In genomic region chr17:39737761-39738567, GRCh38 we compare ENCODE assay signal across 8 cellular contexts. TPM values are rescaled to one million over a fixed set of nuclear protein-coding genes. Genes with fewer than 3 reads are reported as not detected.
DNase-seq lines count a peak whose midpoint lies in the region; ATAC-seq, FAIRE-seq and TF ChIP-seq lines count a peak whose summit lies in the region.

GRB7 (plus strand) TSS chr17:39737938; CDS start chr17:39742302, 4,364 bp downstream.

- peak; percentile 48 to 76 for ATAC-seq in A549
- ATAC-seq in activated T-helper 17 cell treated with anti-CD3 and anti-CD28 coated beads, Interleukin-2, amount 50 U/mL, for 72 hours (replicated peaks): no peak
- ATAC-seq in stimulated activated naive B cell treated with anti-CD40 and anti-IgM and Interleukin-4, amounts not matched to agents 10 μg/mL and 1 μg/mL and 100 μg/mL, for 72 hours (replicated peaks): peak; percentile 43 to 49
- ATAC-seq in GM21528 (IDR thresholded peaks at IDR 0.05; ENCODE audit: low FRiP score, unreplicated experiment): no peak

- H3K9me2 ChIP-seq in Karpas-422 (replicated peaks; ENCODE audit: insufficient read depth, low read length): no peaks in the 10 kb centered on the region

- peak within 1 kb of the TSS; percentile 41 for H3K9ac ChIP-seq in Karpas-422 (ENCODE audit: low read length)
- H3K9ac ChIP-seq in iPS-18a (ENCODE audit: low read length): peak within 1 kb of the TSS; percentile 73

- H3K4me3 ChIP-seq in A549 (peak within 1 kb of the TSS; percentile 63), Karpas-422 (ENCODE audit: low read length) (peak within 1 kb of the TSS; percentile 41; the same call in 1 of the 2 replicates), iPS-18a (ENCODE audit: low read length) (peak within 1 kb of the TSS; percentile 89)

- no peak for TF ChIP-seq RAD21 in A549 (conservative IDR thresholded peaks at IDR 0.05 in 1 of 2, IDR thresholded peaks at IDR 0.05 in 1 of 2)

- H3K27ac ChIP-seq in A549: peak within 1 kb of the TSS; percentile 73 to 87
- H3K27ac ChIP-seq in Karpas-422 (ENCODE audit: low read length): no peak within 1 kb of the TSS
- H3K27ac ChIP-seq in iPS-18a (ENCODE audit: low read length): peak within 1 kb of the TSS; percentile 18

- H3K9me3 ChIP-seq in A549: no peaks in the 10 kb centered on the region
- no peaks in the 10 kb centered on the region for H3K9me3 ChIP-seq in Karpas-422 (ENCODE audit: low read length)
- H3K9me3 ChIP-seq in iPS-18a (ENCODE audit: control insufficient read depth, low read depth, low read length): no peaks in the 10 kb centered on the region

- under 1% methylated on average over 31 of the region's 34 CpGs for WGBS in A549 (ENCODE audit: missing lambda C conversion rate)

- no peak for TF ChIP-seq POLR2A in A549 (IDR thresholded peaks at IDR 0.05; ENCODE audit: low read length)

- peak within 1 kb of the TSS; percentile 99 for H3K4me2 ChIP-seq in A549
- peak within 1 kb of the TSS; percentile 67 for H3K4me2 ChIP-seq in Karpas-422 (ENCODE audit: low read depth, low read length, poor library complexity, severe bottlenecking)

- no peaks in the 10 kb centered on the region for H3K36me3 ChIP-seq in Karpas-422 (ENCODE audit: insufficient read depth, low read length)
- peaks cover 3% of the 10 kb centered on the region for H3K36me3 ChIP-seq in iPS-18a (ENCODE audit: control insufficient read depth, low read depth, low read length)

- H3K4me3 Mint-ChIP-seq in activated T-helper 17 cell treated with anti-CD3 and anti-CD28 coated beads, Interleukin-2, amount 50 U/mL, for 72 hours: peak within 1 kb of the TSS; percentile 52
- peak within 1 kb of the TSS; percentile 78 to 92 for H3K4me3 Mint-ChIP-seq in stimulated activated naive B cell treated with anti-CD40 and anti-IgM and Interleukin-4, amounts not matched to agents 10 μg/mL and 1 μg/mL and 100 μg/mL, for 72 hours

- H3K4me1 ChIP-seq in A549 (peaks cover 40% of the 10 kb centered on the region), Karpas-422 (ENCODE audit: low read length) (peaks cover 18% of the 10 kb centered on the region), iPS-18a (ENCODE audit: control insufficient read depth, low read depth, low read length) (peaks cover 17% of the 10 kb centered on the region)

- no peak for TF ChIP-seq CTCF in A549 (IDR thresholded peaks at IDR 0.05)

- CTCF ChIA-PET in A549 (lab: Yijun Ruan, JAX): interaction anchor here (0.6 to 2.4 kb wide), 4 partner anchors 16 to 158 kb away, joined by 3 to 21 read pairs (median 6); no protein-coding TSS in a partner anchor

- H3K27me3 ChIP-seq in Karpas-422 (ENCODE audit: low read length) (no peaks in the 10 kb centered on the region; the same call in 1 of the 2 replicates), iPS-18a (ENCODE audit: control insufficient read depth, insufficient read depth, low read length) (peaks cover 5% of the 10 kb centered on the region)

- no peak for FAIRE-seq in A549 (lab: Jason Lieb, UNC)

- H3K4me1 Mint-ChIP-seq in activated T-helper 17 cell treated with anti-CD3 and anti-CD28 coated beads, Interleukin-2, amount 50 U/mL, for 72 hours: peaks cover 5% of the 10 kb centered on the region
- H3K4me1 Mint-ChIP-seq in stimulated activated naive B cell treated with anti-CD40 and anti-IgM and Interleukin-4, amounts not matched to agents 10 μg/mL and 1 μg/mL and 100 μg/mL, for 72 hours: peaks cover 27 to 39% of the 10 kb centered on the region in 2 donors

- TF ChIP-seq EP300 in A549 (IDR thresholded peaks at IDR 0.05): no peak

- H4K20me1 ChIP-seq in Karpas-422 (ENCODE audit: insufficient read depth, low read depth, low read length): no peaks in the 10 kb centered on the region

- H2AFZ ChIP-seq in Karpas-422 (ENCODE audit: low read length): peak within 1 kb of the TSS; percentile 62; the same call in 1 of the 2 replicates

- POLR2A ChIA-PET in A549 (lab: Yijun Ruan, JAX): interaction anchor here (2.3 kb wide), 1 partner anchor 8 kb away, joined by 19 read pairs; the partner anchor contains the start of gene MIEN1

- no peak within 1 kb of the TSS for H3K27ac Mint-ChIP-seq in activated T-helper 17 cell treated with anti-CD3 and anti-CD28 coated beads, Interleukin-2, amount 50 U/mL, for 72 hours
- peak within 1 kb of the TSS; percentile 92 for H3K27ac Mint-ChIP-seq in stimulated activated naive B cell treated with anti-CD40 and anti-IgM and Interleukin-4, amounts not matched to agents 10 μg/mL and 1 μg/mL and 100 μg/mL, for 72 hours

- DNase-seq in A549 (ENCODE audit: low read depth in 1 of 2, low spot score in 1 of 2) (peak; percentile 70 to 98), Karpas-422 (no peak), OCI-M2 (lab: John Stamatoyannopoulos, UW; ENCODE audit: unreplicated experiment) (no peak)
- no peak for DNase-seq in stimulated activated naive B cell treated with anti-CD40 and anti-IgM and Interleukin-4, amounts not matched to agents 10 μg/mL and 1 μg/mL and 100 μg/mL, for 72 hours
- DNase-seq in stimulated activated CD4-positive, alpha-beta T cell treated with anti-CD3 and anti-CD28 coated beads, Interleukin-4, amount 100 ng/mL, for 1 hour: no peak

- peaks cover 11% of the 10 kb centered on the region for H3K27me3 Mint-ChIP-seq in activated T-helper 17 cell treated with anti-CD3 and anti-CD28 coated beads, Interleukin-2, amount 50 U/mL, for 72 hours
- peaks cover 51 to 52% of the 10 kb centered on the region in 2 donors for H3K27me3 Mint-ChIP-seq in stimulated activated naive B cell treated with anti-CD40 and anti-IgM and Interleukin-4, amounts not matched to agents 10 μg/mL and 1 μg/mL and 100 μg/mL, for 72 hours

- H3K36me3 Mint-ChIP-seq in activated T-helper 17 cell treated with anti-CD3 and anti-CD28 coated beads, Interleukin-2, amount 50 U/mL, for 72 hours (ENCODE audit: low read depth): no peaks in the 10 kb centered on the region
- peaks cover 0 to 2% of the 10 kb centered on the region in 2 donors for H3K36me3 Mint-ChIP-seq in stimulated activated naive B cell treated with anti-CD40 and anti-IgM and Interleukin-4, amounts not matched to agents 10 μg/mL and 1 μg/mL and 100 μg/mL, for 72 hours

- H3K9me3 Mint-ChIP-seq in activated T-helper 17 cell treated with anti-CD3 and anti-CD28 coated beads, Interleukin-2, amount 50 U/mL, for 72 hours: no peaks in the 10 kb centered on the region
- H3K9me3 Mint-ChIP-seq in stimulated activated naive B cell treated with anti-CD40 and anti-IgM and Interleukin-4, amounts not matched to agents 10 μg/mL and 1 μg/mL and 100 μg/mL, for 72 hours: no peaks in the 10 kb centered on the region

- no peaks in the 10 kb centered on the region for H3K79me2 ChIP-seq in Karpas-422 (ENCODE audit: low read length)

TF ChIP-seq in A549, 52 proteins besides CTCF, POLR2A, EP300 and RAD21:
- peak in 1 of 2 experiments; percentile 48; a peak in 3 of 5 replicates for TF ChIP-seq JUN (IDR thresholded peaks at IDR 0.05)
- TF ChIP-seq KDM5A (IDR thresholded peaks at IDR 0.05): no peak
- no peak for TF ChIP-seq FOXS1 (CRISPR knock-in tag; IDR thresholded peaks at IDR 0.05)
- peak; percentile 68; the same call in 1 of the 2 replicates for TF ChIP-seq KDM1A (IDR thresholded peaks at IDR 0.05; ENCODE audit: low read depth)
- no peak for TF ChIP-seq USF2 (IDR thresholded peaks at IDR 0.05)

RNA-seq across cellular contexts. Expression of gene GRB7, which starts in this region (rescaled TPM):
- polyA plus RNA-seq in A549 (2011; rRNA removed): 5.9 and 8.6 TPM in 2 replicates
- polyA plus RNA-seq in A549 (2012; cell fraction: cytosol; rRNA removed): 4.5 and 5.5 TPM in 2 replicates
- 22.5 and 23.6 TPM in 2 replicates for polyA plus RNA-seq in A549 (2012; cell fraction: nucleus; rRNA removed)
- polyA plus RNA-seq in A549 (2017; fragmentation: RNase III; extraction: RNeasy Plus Mini Kit Qiagen cat#74134 plus additional on column Dnase treatment): 5.0 to 10.7 TPM (median 10.1 TPM) in 3 replicates
- polyA minus RNA-seq in A549 (2011; rRNA and poly(A)+ RNA removed): 13.1 and 15.9 TPM in 2 replicates
- total RNA-seq in Karpas-422 (2014; rRNA removed; shearing (Covaris generic); ENCODE audit: low replicate concordance): 0.18 and 1.5 TPM in 2 replicates
- total RNA-seq in activated T-helper 17 cell treated with anti-CD3 and anti-CD28 coated beads, Interleukin-2, amount 50 U/mL, for 72 hours: under 1 TPM in 1 of 2 donors, not detected in 1; 0.40 TPM

Comparison
In these comparisons a context has a peak if more than half of its experiments do, and no peak if none do; other contexts are left out.
1. ATAC-seq: peak in A549 (2 of 2) and stimulated activated naive B cell treated with anti-CD40 and anti-IgM and Interleukin-4, amounts not matched to agents 10 μg/mL and 1 μg/mL and 100 μg/mL, for 72 hours (2 of 2); none in activated T-helper 17 cell treated with anti-CD3 and anti-CD28 coated beads, Interleukin-2, amount 50 U/mL, for 72 hours (single experiment) and GM21528 (single experiment).
2. DNase-seq: peak in A549 (2 of 2); none in Karpas-422 (single experiment), stimulated activated naive B cell treated with anti-CD40 and anti-IgM and Interleukin-4, amounts not matched to agents 10 μg/mL and 1 μg/mL and 100 μg/mL, for 72 hours (single experiment), stimulated activated CD4-positive, alpha-beta T cell treated with anti-CD3 and anti-CD28 coated beads, Interleukin-4, amount 100 ng/mL, for 1 hour (single experiment) and OCI-M2 (single experiment).
3. Peak in every context shown above with its lines, with median percentiles within 50 percentile points of each other: H3K4me3 ChIP-seq.